ENCODE assay signal across 8 cellular contexts in the genomic region with DNA sequence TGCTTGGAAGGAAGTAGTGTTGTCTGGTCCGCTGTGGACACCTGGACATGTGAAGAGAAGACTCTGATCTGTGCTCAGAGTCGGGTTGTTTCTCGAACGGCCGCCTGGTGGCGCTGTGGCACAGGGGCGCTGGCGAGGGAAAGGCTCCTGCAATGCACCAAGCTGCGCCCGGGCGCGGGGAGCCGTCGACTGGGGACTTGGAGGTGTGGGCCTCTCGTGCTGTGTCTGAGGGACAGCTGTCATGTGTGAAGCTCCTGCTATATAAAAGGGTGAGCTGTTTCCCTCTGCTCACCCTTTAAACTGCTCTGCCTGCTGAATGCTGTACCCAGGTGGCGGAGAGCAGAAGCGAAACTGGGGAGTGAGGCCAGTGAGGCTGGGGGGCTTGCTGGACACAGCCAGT. TPM values are rescaled to one million over a fixed set of nuclear protein-coding genes. Genes with fewer than 3 reads are reported as not detected.
A peak's percentile ranks its signal among the peaks of the same experiment; 100 is the strongest.
DNase-seq lines count a peak whose midpoint lies in the region; ATAC-seq and TF ChIP-seq lines count a peak whose summit lies in the region.

No MANE protein-coding gene starts in this region.

- BruUV-seq in PC-9 (replicated peaks; lab: Mats Ljungman, UMichigan), result no TSS peak

- TF ChIP-seq CTCF in GM12864 (IDR thresholded peaks at IDR 0.05; ENCODE audit: low read depth, low read length, missing control alignments) (peak; percentile 93), PC-9 (conservative IDR thresholded peaks at IDR 0.05) (peak; percentile 92)

- no peaks in the 10 kb centered on the region for H3K79me2 ChIP-seq in PC-9 (ENCODE audit: low read depth)

- H4K20me1 ChIP-seq in PC-9 (ENCODE audit: insufficient read depth), result no peaks in the 10 kb centered on the region

- POLR2A ChIA-PET in PC-9 (lab: Charles Lee; ENCODE audit: unreplicated experiment), result interaction anchor here (0.6 kb wide), 1 partner anchor 117 kb away, joined by 6 read pairs; no protein-coding TSS in a partner anchor

- peak overlapping the region in 2 of 5 donors; percentile 0 to 38 for H3K9ac ChIP-seq in subcutaneous abdominal adipose tissue (ENCODE audit: low read length in 5 of 5)

- H3K9me2 ChIP-seq in PC-9 (ENCODE audit: insufficient read depth), result no peaks in the 10 kb centered on the region

- DNase-seq in GM12864 (ENCODE audit: low read depth) (no peak), PC-9 (peak; percentile 51 to 80), fibroblast of the conjunctiva (ENCODE audit: low read depth) (peak; percentile 23), occipital lobe (lab: John Stamatoyannopoulos, UW) (peak; percentile 71)
- DNase-seq in activated T-helper 1 cell treated with anti-CD3 and anti-CD28 coated beads, Interleukin-2, amount 50 U/mL, for 16 hours (ENCODE audit: low read depth in 1 of 2, low spot score in 1 of 2), result peak; percentile 38 to 54

- H3K4me2 ChIP-seq in PC-9, result peak overlapping the region; percentile 54

- intact Hi-C loops in PC-9 (cut with micrococcal nuclease; ENCODE audit: unreplicated experiment), result loop anchor here (1.0 to 5.0 kb wide), 5 partner anchors 139 to 1206 kb away; partner anchors contain the start of gene NAPG

- H3K9me3 ChIP-seq in PC-9 (ENCODE audit: insufficient read depth, low read depth) (no peaks in the 10 kb centered on the region), subcutaneous abdominal adipose tissue (ENCODE audit: control insufficient read depth in 5 of 5, low read length in 5 of 5) (no peaks in the 10 kb centered on the region)

- peaks cover 17% of the 10 kb centered on the region; the same call in 1 of the 2 replicates for H3K27me3 ChIP-seq in PC-9 (ENCODE audit: insufficient read depth, low read depth)
- peaks cover 0 to 13% (median 0%) of the 10 kb centered on the region in 5 donors for H3K27me3 ChIP-seq in subcutaneous abdominal adipose tissue (ENCODE audit: control insufficient read depth in 5 of 5, insufficient read depth in 4 of 5, low read length in 5 of 5)

- H3K27ac ChIP-seq in PC-9 (no peak overlapping the region), subcutaneous abdominal adipose tissue (ENCODE audit: low read depth, low read length) (no peak overlapping the region)

- H3F3A ChIP-seq in PC-9 (ENCODE audit: insufficient read depth, low read depth), result no peaks in the 10 kb centered on the region

- CTCF ChIA-PET in PC-9 (lab: Charles Lee), result interaction anchor here (0.6 to 1.9 kb wide), 7 partner anchors 57 to 305 kb away, joined by 3 to 21 read pairs (median 5); no protein-coding TSS in a partner anchor

- no peak overlapping the region; the same call in 1 of the 2 replicates for H3K4me3 ChIP-seq in GM12864 (ENCODE audit: low read depth, low read length)
- peak overlapping the region; percentile 25; the same call in 1 of the 2 replicates for H3K4me3 ChIP-seq in PC-9
- H3K4me3 ChIP-seq in subcutaneous abdominal adipose tissue (ENCODE audit: low read depth in 1 of 5, low read length in 5 of 5), result peak overlapping the region; percentile 57 to 72 (median 67)

- ATAC-seq in HG03521 (IDR thresholded peaks at IDR 0.05; ENCODE audit: unreplicated experiment), result peak; percentile 77
- no peak for ATAC-seq in GM21526 (IDR thresholded peaks at IDR 0.05; ENCODE audit: low FRiP score, unreplicated experiment)

- H3K36me3 ChIP-seq in PC-9 (ENCODE audit: low read depth) (no peaks in the 10 kb centered on the region), subcutaneous abdominal adipose tissue (ENCODE audit: control insufficient read depth in 5 of 5, insufficient read depth in 5 of 5, low read length in 5 of 5) (no peaks in the 10 kb centered on the region)

- H2AFZ ChIP-seq in PC-9, result no peak overlapping the region

- H3K4me1 ChIP-seq in PC-9 (replicated peaks; ENCODE audit: insufficient read depth), result no peaks in the 10 kb centered on the region
- H3K4me1 ChIP-seq in subcutaneous abdominal adipose tissue (ENCODE audit: control insufficient read depth in 5 of 5, insufficient read depth in 5 of 5, low read length in 5 of 5), result peaks cover 2 to 6% (median 4%) of the 10 kb centered on the region in 5 donors

RNA-seq across cellular contexts. Expression of gene GNAL, which starts 44.0 kb away (rescaled TPM):
- total RNA-seq in PC-9 (2021) (0.98 and 3.3 TPM in 2 replicates), occipital lobe (49.8 TPM)

Comparison
In these comparisons a context has a peak if more than half of its experiments do, and no peak if none do; other contexts are left out.
1. RNA of gene GNAL, which starts 44.0 kb away (total RNA-seq): 49.8 TPM in occipital lobe (single experiment); 0.98 to 3.3 TPM in PC-9; every median in the first group is over 10 times any median in the second.